1 cellular context compared by ENCODE assay signal in the genomic region with DNA sequence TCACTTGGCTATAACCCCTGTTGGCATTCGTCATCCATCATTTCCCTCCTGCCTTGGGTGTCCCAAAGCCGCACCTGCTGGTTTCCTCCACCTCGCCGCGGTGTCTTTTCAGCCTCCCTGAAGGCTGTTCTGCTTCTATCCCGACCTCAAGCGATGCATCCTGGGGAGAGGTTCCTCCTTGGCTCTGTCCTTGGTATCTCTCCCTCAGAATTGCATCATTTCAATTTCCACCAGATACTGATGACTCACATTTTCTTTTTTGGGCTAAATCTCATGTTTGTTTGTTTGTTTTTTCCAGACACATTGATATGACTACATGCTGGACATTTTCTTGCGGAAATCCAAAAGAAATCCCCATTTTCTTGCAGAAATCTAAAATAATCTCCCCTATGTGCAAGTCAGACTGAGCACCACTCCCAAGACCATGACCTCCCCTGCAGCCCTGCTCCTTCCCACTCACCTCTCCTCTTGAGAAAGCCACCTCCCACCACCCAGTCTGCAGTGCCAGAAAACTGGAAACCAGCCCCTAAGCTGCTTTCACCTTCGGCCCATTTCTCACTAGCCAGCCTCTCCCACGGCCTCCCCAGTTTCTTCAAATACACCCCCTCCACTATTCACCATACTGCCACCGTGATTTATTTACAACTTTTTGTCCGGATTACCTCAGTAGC.
A peak's percentile ranks its signal among the peaks of the same experiment; 100 is the strongest.
TF ChIP-seq lines count a peak whose summit lies in the region.

No MANE protein-coding gene starts in this region.

TF ChIP-seq in K562, 482 proteins besides CTCF, POLR2A, EP300 and RAD21 (continues in another document):
- TF ChIP-seq, protein P1, sequence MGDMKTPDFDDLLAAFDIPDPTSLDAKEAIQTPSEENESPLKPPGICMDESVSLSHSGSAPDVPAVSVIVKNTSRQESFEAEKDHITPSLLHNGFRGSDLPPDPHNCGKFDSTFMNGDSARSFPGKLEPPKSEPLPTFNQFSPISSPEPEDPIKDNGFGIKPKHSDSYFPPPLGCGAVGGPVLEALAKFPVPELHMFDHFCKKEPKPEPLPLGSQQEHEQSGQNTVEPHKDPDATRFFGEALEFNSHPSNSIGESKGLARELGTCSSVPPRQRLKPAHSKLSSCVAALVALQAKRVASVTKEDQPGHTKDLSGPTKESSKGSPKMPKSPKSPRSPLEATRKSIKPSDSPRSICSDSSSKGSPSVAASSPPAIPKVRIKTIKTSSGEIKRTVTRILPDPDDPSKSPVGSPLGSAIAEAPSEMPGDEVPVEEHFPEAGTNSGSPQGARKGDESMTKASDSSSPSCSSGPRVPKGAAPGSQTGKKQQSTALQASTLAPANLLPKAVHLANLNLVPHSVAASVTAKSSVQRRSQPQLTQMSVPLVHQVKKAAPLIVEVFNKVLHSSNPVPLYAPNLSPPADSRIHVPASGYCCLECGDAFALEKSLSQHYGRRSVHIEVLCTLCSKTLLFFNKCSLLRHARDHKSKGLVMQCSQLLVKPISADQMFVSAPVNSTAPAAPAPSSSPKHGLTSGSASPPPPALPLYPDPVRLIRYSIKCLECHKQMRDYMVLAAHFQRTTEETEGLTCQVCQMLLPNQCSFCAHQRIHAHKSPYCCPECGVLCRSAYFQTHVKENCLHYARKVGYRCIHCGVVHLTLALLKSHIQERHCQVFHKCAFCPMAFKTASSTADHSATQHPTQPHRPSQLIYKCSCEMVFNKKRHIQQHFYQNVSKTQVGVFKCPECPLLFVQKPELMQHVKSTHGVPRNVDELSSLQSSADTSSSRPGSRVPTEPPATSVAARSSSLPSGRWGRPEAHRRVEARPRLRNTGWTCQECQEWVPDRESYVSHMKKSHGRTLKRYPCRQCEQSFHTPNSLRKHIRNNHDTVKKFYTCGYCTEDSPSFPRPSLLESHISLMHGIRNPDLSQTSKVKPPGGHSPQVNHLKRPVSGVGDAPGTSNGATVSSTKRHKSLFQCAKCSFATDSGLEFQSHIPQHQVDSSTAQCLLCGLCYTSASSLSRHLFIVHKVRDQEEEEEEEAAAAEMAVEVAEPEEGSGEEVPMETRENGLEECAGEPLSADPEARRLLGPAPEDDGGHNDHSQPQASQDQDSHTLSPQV (IDR thresholded peaks at IDR 0.05) = no peak
- TF ChIP-seq BRCA1 (IDR thresholded peaks at IDR 0.05) = no peak
- TF ChIP-seq BRCA1 (CRISPR knock-in tag; IDR thresholded peaks at IDR 0.05) = no peak
- TF ChIP-seq, protein P2, sequence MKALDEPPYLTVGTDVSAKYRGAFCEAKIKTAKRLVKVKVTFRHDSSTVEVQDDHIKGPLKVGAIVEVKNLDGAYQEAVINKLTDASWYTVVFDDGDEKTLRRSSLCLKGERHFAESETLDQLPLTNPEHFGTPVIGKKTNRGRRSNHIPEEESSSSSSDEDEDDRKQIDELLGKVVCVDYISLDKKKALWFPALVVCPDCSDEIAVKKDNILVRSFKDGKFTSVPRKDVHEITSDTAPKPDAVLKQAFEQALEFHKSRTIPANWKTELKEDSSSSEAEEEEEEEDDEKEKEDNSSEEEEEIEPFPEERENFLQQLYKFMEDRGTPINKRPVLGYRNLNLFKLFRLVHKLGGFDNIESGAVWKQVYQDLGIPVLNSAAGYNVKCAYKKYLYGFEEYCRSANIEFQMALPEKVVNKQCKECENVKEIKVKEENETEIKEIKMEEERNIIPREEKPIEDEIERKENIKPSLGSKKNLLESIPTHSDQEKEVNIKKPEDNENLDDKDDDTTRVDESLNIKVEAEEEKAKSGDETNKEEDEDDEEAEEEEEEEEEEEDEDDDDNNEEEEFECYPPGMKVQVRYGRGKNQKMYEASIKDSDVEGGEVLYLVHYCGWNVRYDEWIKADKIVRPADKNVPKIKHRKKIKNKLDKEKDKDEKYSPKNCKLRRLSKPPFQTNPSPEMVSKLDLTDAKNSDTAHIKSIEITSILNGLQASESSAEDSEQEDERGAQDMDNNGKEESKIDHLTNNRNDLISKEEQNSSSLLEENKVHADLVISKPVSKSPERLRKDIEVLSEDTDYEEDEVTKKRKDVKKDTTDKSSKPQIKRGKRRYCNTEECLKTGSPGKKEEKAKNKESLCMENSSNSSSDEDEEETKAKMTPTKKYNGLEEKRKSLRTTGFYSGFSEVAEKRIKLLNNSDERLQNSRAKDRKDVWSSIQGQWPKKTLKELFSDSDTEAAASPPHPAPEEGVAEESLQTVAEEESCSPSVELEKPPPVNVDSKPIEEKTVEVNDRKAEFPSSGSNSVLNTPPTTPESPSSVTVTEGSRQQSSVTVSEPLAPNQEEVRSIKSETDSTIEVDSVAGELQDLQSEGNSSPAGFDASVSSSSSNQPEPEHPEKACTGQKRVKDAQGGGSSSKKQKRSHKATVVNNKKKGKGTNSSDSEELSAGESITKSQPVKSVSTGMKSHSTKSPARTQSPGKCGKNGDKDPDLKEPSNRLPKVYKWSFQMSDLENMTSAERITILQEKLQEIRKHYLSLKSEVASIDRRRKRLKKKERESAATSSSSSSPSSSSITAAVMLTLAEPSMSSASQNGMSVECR (CRISPR knock-in tag; IDR thresholded peaks at IDR 0.05) = no peak
- TF ChIP-seq, protein P3, sequence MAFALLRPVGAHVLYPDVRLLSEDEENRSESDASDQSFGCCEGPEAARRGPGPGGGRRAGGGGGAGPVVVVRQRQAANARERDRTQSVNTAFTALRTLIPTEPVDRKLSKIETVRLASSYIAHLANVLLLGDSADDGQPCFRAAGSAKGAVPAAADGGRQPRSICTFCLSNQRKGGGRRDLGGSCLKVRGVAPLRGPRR (CRISPR knock-in tag; IDR thresholded peaks at IDR 0.05) = no peak
- TF ChIP-seq TAF9B (IDR thresholded peaks at IDR 0.05; ENCODE audit: partially characterized antibody) = no peak
- TF ChIP-seq, protein P4, sequence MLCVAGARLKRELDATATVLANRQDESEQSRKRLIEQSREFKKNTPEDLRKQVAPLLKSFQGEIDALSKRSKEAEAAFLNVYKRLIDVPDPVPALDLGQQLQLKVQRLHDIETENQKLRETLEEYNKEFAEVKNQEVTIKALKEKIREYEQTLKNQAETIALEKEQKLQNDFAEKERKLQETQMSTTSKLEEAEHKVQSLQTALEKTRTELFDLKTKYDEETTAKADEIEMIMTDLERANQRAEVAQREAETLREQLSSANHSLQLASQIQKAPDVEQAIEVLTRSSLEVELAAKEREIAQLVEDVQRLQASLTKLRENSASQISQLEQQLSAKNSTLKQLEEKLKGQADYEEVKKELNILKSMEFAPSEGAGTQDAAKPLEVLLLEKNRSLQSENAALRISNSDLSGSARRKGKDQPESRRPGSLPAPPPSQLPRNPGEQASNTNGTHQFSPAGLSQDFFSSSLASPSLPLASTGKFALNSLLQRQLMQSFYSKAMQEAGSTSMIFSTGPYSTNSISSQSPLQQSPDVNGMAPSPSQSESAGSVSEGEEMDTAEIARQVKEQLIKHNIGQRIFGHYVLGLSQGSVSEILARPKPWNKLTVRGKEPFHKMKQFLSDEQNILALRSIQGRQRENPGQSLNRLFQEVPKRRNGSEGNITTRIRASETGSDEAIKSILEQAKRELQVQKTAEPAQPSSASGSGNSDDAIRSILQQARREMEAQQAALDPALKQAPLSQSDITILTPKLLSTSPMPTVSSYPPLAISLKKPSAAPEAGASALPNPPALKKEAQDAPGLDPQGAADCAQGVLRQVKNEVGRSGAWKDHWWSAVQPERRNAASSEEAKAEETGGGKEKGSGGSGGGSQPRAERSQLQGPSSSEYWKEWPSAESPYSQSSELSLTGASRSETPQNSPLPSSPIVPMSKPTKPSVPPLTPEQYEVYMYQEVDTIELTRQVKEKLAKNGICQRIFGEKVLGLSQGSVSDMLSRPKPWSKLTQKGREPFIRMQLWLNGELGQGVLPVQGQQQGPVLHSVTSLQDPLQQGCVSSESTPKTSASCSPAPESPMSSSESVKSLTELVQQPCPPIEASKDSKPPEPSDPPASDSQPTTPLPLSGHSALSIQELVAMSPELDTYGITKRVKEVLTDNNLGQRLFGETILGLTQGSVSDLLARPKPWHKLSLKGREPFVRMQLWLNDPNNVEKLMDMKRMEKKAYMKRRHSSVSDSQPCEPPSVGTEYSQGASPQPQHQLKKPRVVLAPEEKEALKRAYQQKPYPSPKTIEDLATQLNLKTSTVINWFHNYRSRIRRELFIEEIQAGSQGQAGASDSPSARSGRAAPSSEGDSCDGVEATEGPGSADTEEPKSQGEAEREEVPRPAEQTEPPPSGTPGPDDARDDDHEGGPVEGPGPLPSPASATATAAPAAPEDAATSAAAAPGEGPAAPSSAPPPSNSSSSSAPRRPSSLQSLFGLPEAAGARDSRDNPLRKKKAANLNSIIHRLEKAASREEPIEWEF (CRISPR knock-in tag; IDR thresholded peaks at IDR 0.05) = no peak
- no peak for TF ChIP-seq ZNF589 (CRISPR knock-in tag; IDR thresholded peaks at IDR 0.05; ENCODE audit: low read depth)
- no peak for TF ChIP-seq NFXL1 (CRISPR knock-in tag; IDR thresholded peaks at IDR 0.05)
- peak; percentile 26; the same call in 1 of the 2 replicates for TF ChIP-seq ATF7 (IDR thresholded peaks at IDR 0.05)
- TF ChIP-seq LCOR (CRISPR knock-in tag; IDR thresholded peaks at IDR 0.05) = no peak
- no peak for TF ChIP-seq ZFX (CRISPR knock-in tag; IDR thresholded peaks at IDR 0.05)
- TF ChIP-seq POLR2H (tag; IDR thresholded peaks at IDR 0.05; ENCODE audit: low read depth) = no peak
- no peak for TF ChIP-seq ZNF77 (CRISPR knock-in tag; IDR thresholded peaks at IDR 0.05)
- TF ChIP-seq ZNF23 (CRISPR knock-in tag; IDR thresholded peaks at IDR 0.05) = no peak
- TF ChIP-seq, protein P5, sequence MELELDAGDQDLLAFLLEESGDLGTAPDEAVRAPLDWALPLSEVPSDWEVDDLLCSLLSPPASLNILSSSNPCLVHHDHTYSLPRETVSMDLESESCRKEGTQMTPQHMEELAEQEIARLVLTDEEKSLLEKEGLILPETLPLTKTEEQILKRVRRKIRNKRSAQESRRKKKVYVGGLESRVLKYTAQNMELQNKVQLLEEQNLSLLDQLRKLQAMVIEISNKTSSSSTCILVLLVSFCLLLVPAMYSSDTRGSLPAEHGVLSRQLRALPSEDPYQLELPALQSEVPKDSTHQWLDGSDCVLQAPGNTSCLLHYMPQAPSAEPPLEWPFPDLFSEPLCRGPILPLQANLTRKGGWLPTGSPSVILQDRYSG (tag; conservative IDR thresholded peaks at IDR 0.05; ENCODE audit: low read depth) = no peak
- no peak for TF ChIP-seq GATAD2B (IDR thresholded peaks at IDR 0.05; ENCODE audit: borderline replicate concordance)
- TF ChIP-seq NUFIP1 (IDR thresholded peaks at IDR 0.05; ENCODE audit: partially characterized antibody) = no peak
- no peak for TF ChIP-seq TCFL5 (CRISPR knock-in tag; conservative IDR thresholded peaks at IDR 0.05)
- TF ChIP-seq TRIM24 (IDR thresholded peaks at IDR 0.05) = peak in 1 of 2 experiments; percentile 28; a peak in 1 of 4 replicates
- TF ChIP-seq, protein P6, sequence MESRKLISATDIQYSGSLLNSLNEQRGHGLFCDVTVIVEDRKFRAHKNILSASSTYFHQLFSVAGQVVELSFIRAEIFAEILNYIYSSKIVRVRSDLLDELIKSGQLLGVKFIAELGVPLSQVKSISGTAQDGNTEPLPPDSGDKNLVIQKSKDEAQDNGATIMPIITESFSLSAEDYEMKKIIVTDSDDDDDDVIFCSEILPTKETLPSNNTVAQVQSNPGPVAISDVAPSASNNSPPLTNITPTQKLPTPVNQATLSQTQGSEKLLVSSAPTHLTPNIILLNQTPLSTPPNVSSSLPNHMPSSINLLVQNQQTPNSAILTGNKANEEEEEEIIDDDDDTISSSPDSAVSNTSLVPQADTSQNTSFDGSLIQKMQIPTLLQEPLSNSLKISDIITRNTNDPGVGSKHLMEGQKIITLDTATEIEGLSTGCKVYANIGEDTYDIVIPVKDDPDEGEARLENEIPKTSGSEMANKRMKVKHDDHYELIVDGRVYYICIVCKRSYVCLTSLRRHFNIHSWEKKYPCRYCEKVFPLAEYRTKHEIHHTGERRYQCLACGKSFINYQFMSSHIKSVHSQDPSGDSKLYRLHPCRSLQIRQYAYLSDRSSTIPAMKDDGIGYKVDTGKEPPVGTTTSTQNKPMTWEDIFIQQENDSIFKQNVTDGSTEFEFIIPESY (CRISPR knock-in tag; IDR thresholded peaks at IDR 0.05) = no peak
- no peak for TF ChIP-seq SMARCC2 (IDR thresholded peaks at IDR 0.05; ENCODE audit: low read depth)
- no peak for TF ChIP-seq ZC3H11A (IDR thresholded peaks at IDR 0.05; ENCODE audit: low read depth, low read length)
- TF ChIP-seq CEBPG (CRISPR knock-in tag; IDR thresholded peaks at IDR 0.05) = peak; percentile 67
- peak; percentile 16 to 90; a peak in 2 of 4 replicates for TF ChIP-seq CEBPG (tag; conservative IDR thresholded peaks at IDR 0.05 in 1 of 2, IDR thresholded peaks at IDR 0.05 in 1 of 2)
- TF ChIP-seq, protein P7, sequence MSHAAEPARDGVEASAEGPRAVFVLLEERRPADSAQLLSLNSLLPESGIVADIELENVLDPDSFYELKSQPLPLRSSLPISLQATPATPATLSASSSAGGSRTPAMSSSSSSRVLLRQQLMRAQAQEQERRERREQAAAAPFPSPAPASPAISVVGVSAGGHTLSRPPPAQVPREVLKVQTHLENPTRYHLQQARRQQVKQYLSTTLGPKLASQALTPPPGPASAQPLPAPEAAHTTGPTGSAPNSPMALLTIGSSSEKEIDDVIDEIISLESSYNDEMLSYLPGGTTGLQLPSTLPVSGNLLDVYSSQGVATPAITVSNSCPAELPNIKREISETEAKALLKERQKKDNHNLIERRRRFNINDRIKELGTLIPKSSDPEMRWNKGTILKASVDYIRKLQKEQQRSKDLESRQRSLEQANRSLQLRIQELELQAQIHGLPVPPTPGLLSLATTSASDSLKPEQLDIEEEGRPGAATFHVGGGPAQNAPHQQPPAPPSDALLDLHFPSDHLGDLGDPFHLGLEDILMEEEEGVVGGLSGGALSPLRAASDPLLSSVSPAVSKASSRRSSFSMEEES (CRISPR knock-in tag; IDR thresholded peaks at IDR 0.05) = no peak
- TF ChIP-seq OTX1 (CRISPR knock-in tag; IDR thresholded peaks at IDR 0.05) = no peak
- TF ChIP-seq EHMT2 (IDR thresholded peaks at IDR 0.05) = peak; percentile 40; the same call in 1 of the 2 replicates
- TF ChIP-seq HMG20B (CRISPR knock-in tag; IDR thresholded peaks at IDR 0.05) = no peak
- TF ChIP-seq BRF1 (IDR thresholded peaks at IDR 0.05; ENCODE audit: borderline replicate concordance, extremely low read depth, insufficient read length) = no peak
- no peak for TF ChIP-seq ZNF445 (CRISPR knock-in tag; IDR thresholded peaks at IDR 0.05; ENCODE audit: low read depth)
- TF ChIP-seq, protein P8, sequence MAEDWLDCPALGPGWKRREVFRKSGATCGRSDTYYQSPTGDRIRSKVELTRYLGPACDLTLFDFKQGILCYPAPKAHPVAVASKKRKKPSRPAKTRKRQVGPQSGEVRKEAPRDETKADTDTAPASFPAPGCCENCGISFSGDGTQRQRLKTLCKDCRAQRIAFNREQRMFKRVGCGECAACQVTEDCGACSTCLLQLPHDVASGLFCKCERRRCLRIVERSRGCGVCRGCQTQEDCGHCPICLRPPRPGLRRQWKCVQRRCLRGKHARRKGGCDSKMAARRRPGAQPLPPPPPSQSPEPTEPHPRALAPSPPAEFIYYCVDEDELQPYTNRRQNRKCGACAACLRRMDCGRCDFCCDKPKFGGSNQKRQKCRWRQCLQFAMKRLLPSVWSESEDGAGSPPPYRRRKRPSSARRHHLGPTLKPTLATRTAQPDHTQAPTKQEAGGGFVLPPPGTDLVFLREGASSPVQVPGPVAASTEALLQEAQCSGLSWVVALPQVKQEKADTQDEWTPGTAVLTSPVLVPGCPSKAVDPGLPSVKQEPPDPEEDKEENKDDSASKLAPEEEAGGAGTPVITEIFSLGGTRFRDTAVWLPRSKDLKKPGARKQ (CRISPR knock-in tag; IDR thresholded peaks at IDR 0.05) = no peak
- TF ChIP-seq, protein P9, sequence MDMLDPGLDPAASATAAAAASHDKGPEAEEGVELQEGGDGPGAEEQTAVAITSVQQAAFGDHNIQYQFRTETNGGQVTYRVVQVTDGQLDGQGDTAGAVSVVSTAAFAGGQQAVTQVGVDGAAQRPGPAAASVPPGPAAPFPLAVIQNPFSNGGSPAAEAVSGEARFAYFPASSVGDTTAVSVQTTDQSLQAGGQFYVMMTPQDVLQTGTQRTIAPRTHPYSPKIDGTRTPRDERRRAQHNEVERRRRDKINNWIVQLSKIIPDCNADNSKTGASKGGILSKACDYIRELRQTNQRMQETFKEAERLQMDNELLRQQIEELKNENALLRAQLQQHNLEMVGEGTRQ (CRISPR knock-in tag; IDR thresholded peaks at IDR 0.05) = no peak
- TF ChIP-seq FIP1L1 (IDR thresholded peaks at IDR 0.05; ENCODE audit: low read depth, low read length, poor library complexity, severe bottlenecking) = no peak
- no peak for TF ChIP-seq TFAM (CRISPR knock-in tag; conservative IDR thresholded peaks at IDR 0.05)
